1 cellular context compared by ENCODE assay signal in genomic region chr12:87656311-87656710, GRCh38.
TF ChIP-seq lines count a peak whose summit lies in the region.

No MANE protein-coding gene starts in this region.

TF ChIP-seq in GM23338, 12 proteins besides CTCF, POLR2A, EP300 and RAD21 (continued from another document):
- TF ChIP-seq ZNF462 (CRISPR knock-in tag; IDR thresholded peaks at IDR 0.05) (no peak), EZH2phosphoT487 (IDR thresholded peaks at IDR 0.05; ENCODE audit: unreplicated experiment) (no peak), NANOG (IDR thresholded peaks at IDR 0.05; ENCODE audit: borderline replicate concordance) (no peak), STAT1 (IDR thresholded peaks at IDR 0.05; ENCODE audit: unreplicated experiment) (no peak), EZH2 (IDR thresholded peaks at IDR 0.05; ENCODE audit: low read depth, unreplicated experiment) (no peak), CREB1 (CRISPR knock-in tag; IDR thresholded peaks at IDR 0.05; ENCODE audit: low read depth) (no peak), JUNB (IDR thresholded peaks at IDR 0.05; ENCODE audit: unreplicated experiment) (no peak), ETS1 (IDR thresholded peaks at IDR 0.05) (no peak), POLR2AphosphoS5 (IDR thresholded peaks at IDR 0.05; ENCODE audit: low read depth) (no peak), ZNF114 (CRISPR knock-in tag; IDR thresholded peaks at IDR 0.05) (no peak)
- TF ChIP-seq, protein P1, sequence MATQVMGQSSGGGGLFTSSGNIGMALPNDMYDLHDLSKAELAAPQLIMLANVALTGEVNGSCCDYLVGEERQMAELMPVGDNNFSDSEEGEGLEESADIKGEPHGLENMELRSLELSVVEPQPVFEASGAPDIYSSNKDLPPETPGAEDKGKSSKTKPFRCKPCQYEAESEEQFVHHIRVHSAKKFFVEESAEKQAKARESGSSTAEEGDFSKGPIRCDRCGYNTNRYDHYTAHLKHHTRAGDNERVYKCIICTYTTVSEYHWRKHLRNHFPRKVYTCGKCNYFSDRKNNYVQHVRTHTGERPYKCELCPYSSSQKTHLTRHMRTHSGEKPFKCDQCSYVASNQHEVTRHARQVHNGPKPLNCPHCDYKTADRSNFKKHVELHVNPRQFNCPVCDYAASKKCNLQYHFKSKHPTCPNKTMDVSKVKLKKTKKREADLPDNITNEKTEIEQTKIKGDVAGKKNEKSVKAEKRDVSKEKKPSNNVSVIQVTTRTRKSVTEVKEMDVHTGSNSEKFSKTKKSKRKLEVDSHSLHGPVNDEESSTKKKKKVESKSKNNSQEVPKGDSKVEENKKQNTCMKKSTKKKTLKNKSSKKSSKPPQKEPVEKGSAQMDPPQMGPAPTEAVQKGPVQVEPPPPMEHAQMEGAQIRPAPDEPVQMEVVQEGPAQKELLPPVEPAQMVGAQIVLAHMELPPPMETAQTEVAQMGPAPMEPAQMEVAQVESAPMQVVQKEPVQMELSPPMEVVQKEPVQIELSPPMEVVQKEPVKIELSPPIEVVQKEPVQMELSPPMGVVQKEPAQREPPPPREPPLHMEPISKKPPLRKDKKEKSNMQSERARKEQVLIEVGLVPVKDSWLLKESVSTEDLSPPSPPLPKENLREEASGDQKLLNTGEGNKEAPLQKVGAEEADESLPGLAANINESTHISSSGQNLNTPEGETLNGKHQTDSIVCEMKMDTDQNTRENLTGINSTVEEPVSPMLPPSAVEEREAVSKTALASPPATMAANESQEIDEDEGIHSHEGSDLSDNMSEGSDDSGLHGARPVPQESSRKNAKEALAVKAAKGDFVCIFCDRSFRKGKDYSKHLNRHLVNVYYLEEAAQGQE (IDR thresholded peaks at IDR 0.05; ENCODE audit: unreplicated experiment), result no peak
